Comparison of ENCODE assay signal across 8 cellular contexts in the genomic region with DNA sequence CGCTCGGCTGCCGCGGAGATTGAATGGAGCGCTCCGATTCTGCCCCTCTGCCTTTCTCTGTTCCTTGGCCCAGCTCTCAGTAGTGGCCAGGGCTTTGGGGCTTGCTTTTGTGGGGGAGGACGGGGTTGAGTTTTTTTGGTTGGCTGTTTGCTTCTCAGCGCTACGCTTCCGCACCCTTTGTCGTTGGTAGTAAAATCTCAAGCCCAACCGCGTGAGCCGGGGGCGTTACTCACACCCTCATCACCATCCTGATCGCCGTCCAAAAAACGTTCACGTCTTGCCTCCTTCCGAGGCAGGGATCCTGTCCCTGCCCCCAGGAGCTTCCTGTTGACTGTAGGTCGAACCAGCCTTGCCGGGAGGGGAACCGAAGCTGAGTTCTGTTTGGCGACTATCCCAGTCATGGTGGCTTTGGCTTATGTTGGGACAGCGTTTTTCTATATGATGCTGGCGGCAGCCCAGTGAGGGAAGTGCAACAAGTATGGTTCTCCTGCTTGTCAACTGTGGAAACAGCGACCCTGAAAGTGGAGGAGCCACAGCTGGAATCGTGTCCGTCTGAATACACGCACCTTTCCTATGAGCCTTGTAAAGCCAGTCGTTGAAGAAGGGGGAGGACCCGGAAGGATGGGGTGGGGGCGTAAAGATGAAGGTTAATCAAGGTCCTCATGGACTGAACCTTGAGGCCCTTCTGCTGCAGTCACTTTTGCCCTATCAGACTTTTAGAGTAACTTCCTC. TPM values are rescaled to one million over a fixed set of nuclear protein-coding genes. Genes with fewer than 3 reads are reported as not detected.
DNase-seq lines count a peak whose midpoint lies in the region; ATAC-seq and TF ChIP-seq lines count a peak whose summit lies in the region.

No MANE protein-coding gene starts in this region.

- H3K4me3 ChIP-seq in dorsolateral prefrontal cortex (peak overlapping the region; percentile 50 to 93 (median 79)), lung (peak overlapping the region; percentile 57)

- in situ Hi-C loops in GM13976 (cut with MboI; ENCODE audit: low sequenced_read_pairs, unreplicated experiment) = loop anchor here (25.0 kb wide), 1 partner anchor 1849 kb away; a partner anchor contains a TSS

- DNase-seq in GM13976 (ENCODE audit: low spot score) (peak; percentile 62), NCI-H226 (peak; percentile 74), dorsolateral prefrontal cortex (peak in 1 of 10 donors; percentile 48), lung (ENCODE audit: low spot score) (peak; percentile 77), NK-92 (lab: John Stamatoyannopoulos, UW; ENCODE audit: unreplicated experiment) (no peak)
- peak; percentile 57 for DNase-seq in activated CD4-positive, alpha-beta T cell treated with anti-CD3 and anti-CD28 coated beads, Interleukin-2, amount 50 U/mL, for 1 hour
- DNase-seq in stimulated activated CD8-positive, alpha-beta memory T cell treated with anti-CD3 and anti-CD28 coated beads, Interleukin-12 subunit alpha, Interleukin-12 subunit beta, amount 100 ng/mL, for 1 hour (ENCODE audit: low read depth) = peak; percentile 28

- peaks cover 0 to 4% of the 10 kb centered on the region in 2 donors for H3K4me1 ChIP-seq in lung (ENCODE audit: control insufficient read depth in 2 of 2, insufficient read depth in 2 of 2, low read length in 2 of 2)

- H3K36me3 ChIP-seq in lung (ENCODE audit: control insufficient read depth in 2 of 2, insufficient read depth in 2 of 2, low read length in 2 of 2) = no peaks in the 10 kb centered on the region

- no peaks in the 10 kb centered on the region for H3K9me3 ChIP-seq in lung (ENCODE audit: control insufficient read depth in 2 of 2, insufficient read depth in 1 of 2, low read length in 1 of 2)

- no peak for TF ChIP-seq CTCF in GM13976 (IDR thresholded peaks at IDR 0.05; ENCODE audit: borderline replicate concordance, control extremely low read depth, extremely low read depth, insufficient read depth, missing control alignments)
- no peak for TF ChIP-seq CTCF in dorsolateral prefrontal cortex (IDR thresholded peaks at IDR 0.05 in 54 of 56, conservative IDR thresholded peaks at IDR 0.05 in 2 of 56; ENCODE audit: low read depth in 1 of 56, partially characterized antibody in 56 of 56)
- TF ChIP-seq CTCF in lung (IDR thresholded peaks at IDR 0.05; ENCODE audit: control extremely low read depth, extremely low read depth) = no peak

- intact Hi-C loops in dorsolateral prefrontal cortex (cut with DNase I) = no loop called here

- peak; percentile 37 for ATAC-seq in HG02763 (IDR thresholded peaks at IDR 0.05; ENCODE audit: unreplicated experiment)
- peak; percentile 48 for ATAC-seq in lung (ENCODE audit: insufficient read depth, low FRiP score)

- H3K27ac ChIP-seq in dorsolateral prefrontal cortex = peak overlapping the region in 53 of 59 donors; percentile 11 to 88 (median 71)
- H3K27ac ChIP-seq in lung (ENCODE audit: low read depth in 1 of 2, low read length in 1 of 2) = peak overlapping the region; percentile 92 to 97

- peaks cover 0 to 34% (median 0%) of the 10 kb centered on the region in 45 donors for H3K27me3 ChIP-seq in dorsolateral prefrontal cortex
- no peaks in the 10 kb centered on the region for H3K27me3 ChIP-seq in lung (ENCODE audit: control insufficient read depth, insufficient read depth)

- 1 to 3% methylated on average over 31 to 33 of the region's 33 CpGs for WGBS in lung, 2 donors

RNA-seq across cellular contexts. Expression of a gene that starts 0.8 kb away (rescaled TPM):
- total RNA-seq in dorsolateral prefrontal cortex (10 to 100 TPM in 117 of 120 experiments, 1 to 10 TPM in 3; 8.8 to 48.7 (median 16.2) TPM), lung (10 to 100 TPM; 36.6 to 61.7 TPM)
- 10 to 100 TPM; 17.9 to 26.6 TPM for polyA plus RNA-seq in lung
